Comparison of ENCODE assay signal across 26 cellular contexts in genomic region chr2:54109848-54110247, GRCh38.
"Had no signal": no experiment of that assay in that cellular context is flagged by ENCODE, and none has a peak within 500 bp of the region (broad histone marks: within the 10 kb centered on the region; RNA-seq: fewer than 3 reads in every experiment).

No MANE protein-coding gene starts in this region.

- H3K4me1 ChIP-seq: colonic mucosa had no signal

- H3K4me2 ChIP-seq: hepatocyte had no signal

- H3K36me3 ChIP-seq: colonic mucosa, esophagus muscularis mucosa, esophagus squamous epithelium, gastrocnemius medialis, gastroesophageal sphincter, heart left ventricle, heart right ventricle had no signal

- H2AFZ ChIP-seq: hepatocyte had no signal

- DNase-seq: colonic mucosa; cortex of kidney; dermis blood vessel endothelial cell; dorsolateral prefrontal cortex; effector CD4-positive, alpha-beta T cell; effector CD8-positive, alpha-beta T cell; effector memory CD4-positive, alpha-beta T cell; effector memory CD8-positive, alpha-beta T cell; endodermal cell; esophagus squamous epithelium; foreskin fibroblast; foreskin keratinocyte; foreskin melanocyte; gastrocnemius medialis; glutamatergic neuron; head of caudate nucleus; heart left ventricle; heart right ventricle had no signal

- H3K9me3 ChIP-seq: colonic mucosa, esophagus muscularis mucosa, esophagus squamous epithelium, gastrocnemius medialis, gastroesophageal sphincter, heart left ventricle, heart right ventricle had no signal

- H3K27ac ChIP-seq: colonic mucosa, coronary artery, dorsolateral prefrontal cortex, epithelial cell of prostate, esophagus muscularis mucosa, esophagus squamous epithelium, foreskin keratinocyte, gastrocnemius medialis, gastroesophageal sphincter, heart left ventricle, heart right ventricle, hepatocyte had no signal

- ATAC-seq: effector memory CD8-positive, alpha-beta T cell; esophagus mucosa; foreskin keratinocyte; gastrocnemius medialis; gastroesophageal sphincter; heart left ventricle; heart right ventricle had no signal

- H3K4me3 ChIP-seq: colonic mucosa, coronary artery, dorsolateral prefrontal cortex, esophagus muscularis mucosa, esophagus squamous epithelium, gastrocnemius medialis, gastroesophageal sphincter, heart left ventricle, heart right ventricle, hepatocyte had no signal

- H3K27me3 ChIP-seq: colonic mucosa, dorsolateral prefrontal cortex, esophagus muscularis mucosa, esophagus squamous epithelium, foreskin keratinocyte, gastrocnemius medialis, gastroesophageal sphincter, heart left ventricle, heart right ventricle, hepatocyte had no signal

- FAIRE-seq: endometrium, endothelial cell of umbilical vein had no signal
